In genomic region chr17:2138318-2138717, GRCh38 we compare ENCODE assay signal across 9 cellular contexts.
DNase-seq lines count a peak whose midpoint lies in the region; ATAC-seq and TF ChIP-seq lines count a peak whose summit lies in the region.
"Had no signal": no experiment of that assay in that cellular context is flagged by ENCODE, and none has a peak within 500 bp of the region (broad histone marks: within the 10 kb centered on the region; RNA-seq: fewer than 3 reads in every experiment).

No MANE protein-coding gene starts in this region.

- H3K27me3 ChIP-seq in gastroesophageal sphincter = no peaks in the 10 kb centered on the region

- peaks cover 13% of the 10 kb centered on the region for H3K36me3 Mint-ChIP-seq in activated CD4-positive, alpha-beta T cell treated with anti-CD3 and anti-CD28 coated beads, Interleukin-2, amount 10 ng/mL, durations not matched to agents 7 days and 5 days (ENCODE audit: low read depth)
- peaks cover 3% of the 10 kb centered on the region for H3K36me3 Mint-ChIP-seq in mesothelial cell of epicardium

- no peak for TF ChIP-seq CTCF in mesothelial cell of epicardium (IDR thresholded peaks at IDR 0.05; ENCODE audit: unreplicated experiment)
- TF ChIP-seq CTCF in gastroesophageal sphincter (IDR thresholded peaks at IDR 0.05) = no peak

- DNase-seq in activated T-cell treated with anti-CD3 and anti-CD28 coated beads for 1 hour (ENCODE audit: low read depth) = peak; percentile 5
- DNase-seq in activated T-cell treated with anti-CD3 and anti-CD28 coated beads for 4 hours = no peak
- peak; percentile 41 for DNase-seq in activated CD4-positive, alpha-beta T cell treated with anti-CD3 and anti-CD28 coated beads, Interleukin-2, amount 10 ng/mL, durations not matched to agents 7 days and 5 days
- no peak for DNase-seq in mesothelial cell of epicardium (ENCODE audit: low spot score in 2 of 2, unreplicated experiment in 2 of 2)
- no peak for DNase-seq in NCI-H128 (lab: John Stamatoyannopoulos, UW; ENCODE audit: unreplicated experiment)
- DNase-seq: activated T-cell treated with anti-CD3 and anti-CD28 coated beads, Interleukin-2, amount 50 U/mL, for 4 hours had no signal

- no peak for TF ChIP-seq POLR2A in gastroesophageal sphincter (IDR thresholded peaks at IDR 0.05)

- peaks cover 20% of the 10 kb centered on the region for H3K4me1 Mint-ChIP-seq in activated CD4-positive, alpha-beta T cell treated with anti-CD3 and anti-CD28 coated beads, Interleukin-2, amount 10 ng/mL, durations not matched to agents 7 days and 5 days
- peaks cover 50% of the 10 kb centered on the region for H3K4me1 Mint-ChIP-seq in mesothelial cell of epicardium

- H3K4me3 ChIP-seq in gastroesophageal sphincter = no peak overlapping the region

- peaks cover 0 to 1% of the 10 kb centered on the region in 2 donors for H3K36me3 ChIP-seq in gastroesophageal sphincter

- CTCF ChIA-PET in activated CD4-positive, alpha-beta T cell treated with anti-CD3 and anti-CD28 coated beads, Interleukin-2, amount 10 ng/mL, durations not matched to agents 7 days and 5 days (lab: Charles Lee) = interaction anchor here (0.6 to 1.8 kb wide), 6 partner anchors 9 to 73 kb away, joined by 3 to 6 read pairs (median 4); no protein-coding TSS in a partner anchor

- peak; percentile 47 for ATAC-seq in HG03095 (IDR thresholded peaks at IDR 0.05; ENCODE audit: unreplicated experiment)
- no peak for ATAC-seq in gastroesophageal sphincter
- no peak for ATAC-seq in GM21381 (IDR thresholded peaks at IDR 0.05; ENCODE audit: unreplicated experiment)

- H3K27me3 Mint-ChIP-seq in activated CD4-positive, alpha-beta T cell treated with anti-CD3 and anti-CD28 coated beads, Interleukin-2, amount 10 ng/mL, durations not matched to agents 7 days and 5 days = no peaks in the 10 kb centered on the region
- H3K27me3 Mint-ChIP-seq in mesothelial cell of epicardium (ENCODE audit: low read depth) = no peaks in the 10 kb centered on the region

- TF ChIP-seq EP300 in gastroesophageal sphincter (IDR thresholded peaks at IDR 0.05) = no peak

- no peak overlapping the region for H3K4me3 Mint-ChIP-seq in activated CD4-positive, alpha-beta T cell treated with anti-CD3 and anti-CD28 coated beads, Interleukin-2, amount 10 ng/mL, durations not matched to agents 7 days and 5 days
- H3K4me3 Mint-ChIP-seq in mesothelial cell of epicardium = no peak overlapping the region
- H3K4me3 Mint-ChIP-seq: activated T-cell treated with anti-CD3 and anti-CD28 coated beads, Interleukin-2, amount 50 U/mL, for 4 hours had no signal

- whole genome bisulfite sequencing in gastroesophageal sphincter (ENCODE audit: low coverage in 1 of 2), 2 donors = 44 to 50% methylated on average over 1 of the region's 1 CpG

- no peak overlapping the region for H3K27ac Mint-ChIP-seq in activated CD4-positive, alpha-beta T cell treated with anti-CD3 and anti-CD28 coated beads, Interleukin-2, amount 10 ng/mL, durations not matched to agents 7 days and 5 days
- peak overlapping the region; percentile 99 for H3K27ac Mint-ChIP-seq in mesothelial cell of epicardium

- no peaks in the 10 kb centered on the region for H3K9me3 ChIP-seq in gastroesophageal sphincter

- H3K4me1 ChIP-seq in gastroesophageal sphincter = peaks cover 0 to 24% (median 8%) of the 10 kb centered on the region in 3 donors

- POLR2A ChIA-PET in activated CD4-positive, alpha-beta T cell treated with anti-CD3 and anti-CD28 coated beads, Interleukin-2, amount 10 ng/mL, durations not matched to agents 7 days and 5 days (lab: Charles Lee) = no interaction called here

- H3K9me3 Mint-ChIP-seq in activated CD4-positive, alpha-beta T cell treated with anti-CD3 and anti-CD28 coated beads, Interleukin-2, amount 10 ng/mL, durations not matched to agents 7 days and 5 days = no peaks in the 10 kb centered on the region
- H3K9me3 Mint-ChIP-seq in mesothelial cell of epicardium = no peaks in the 10 kb centered on the region
- H3K9me3 Mint-ChIP-seq: activated T-cell treated with anti-CD3 and anti-CD28 coated beads, Interleukin-2, amount 50 U/mL, for 4 hours had no signal

- peak overlapping the region in 1 of 4 donors; percentile 20 for H3K27ac ChIP-seq in gastroesophageal sphincter

Comparison
In these comparisons a context has a peak if more than half of its experiments do, and no peak if none do; other contexts are left out.
1. DNase-seq: peak in activated T-cell treated with anti-CD3 and anti-CD28 coated beads for 1 hour (single experiment) and activated CD4-positive, alpha-beta T cell treated with anti-CD3 and anti-CD28 coated beads, Interleukin-2, amount 10 ng/mL, durations not matched to agents 7 days and 5 days (single experiment); none in activated T-cell treated with anti-CD3 and anti-CD28 coated beads for 4 hours (single experiment), mesothelial cell of epicardium (0 of 2) and NCI-H128 (single experiment).